In genomic region chr14:46988312-46988711, GRCh38 we compare ENCODE assay signal across 33 cellular contexts.
"Had no signal": no experiment of that assay in that cellular context is flagged by ENCODE, and none has a peak within 500 bp of the region (broad histone marks: within the 10 kb centered on the region; RNA-seq: fewer than 3 reads in every experiment).

No MANE protein-coding gene starts in this region.

- H3K9me3 Mint-ChIP-seq: activated B cell treated with CpG ODN at 0.5 μM for 24 hours; activated naive CD4-positive, alpha-beta T cell treated with anti-CD3 and anti-CD28 coated beads, Interleukin-2, amount 50 U/mL, for 24 hours; activated naive CD8-positive, alpha-beta T cell treated with anti-CD3 and anti-CD28 coated beads, Interleukin-2, amount 50 U/mL, for 24 hours; activated T-helper 1 cell treated with anti-CD3 and anti-CD28 coated beads, Interleukin-12 subunit alpha, Interleukin-12 subunit beta, Interleukin-2, Interleukin-4 antibody, amounts not matched to agents 30 ng/mL and 10 ng/mL and 1 ng/mL, durations not matched to agents 14 hours and 24 hours and 36 hours had no signal

- H3K27ac Mint-ChIP-seq: activated B cell treated with CpG ODN at 0.5 μM for 24 hours; activated CD8-positive, alpha-beta T cell treated with anti-CD3 and anti-CD28 coated beads for 36 hours; activated naive CD4-positive, alpha-beta T cell treated with anti-CD3 and anti-CD28 coated beads for 36 hours; activated naive CD4-positive, alpha-beta T cell treated with anti-CD3 and anti-CD28 coated beads, Interleukin-2, amount 50 U/mL, for 24 hours; activated naive CD8-positive, alpha-beta T cell treated with anti-CD3 and anti-CD28 coated beads for 36 hours; activated naive CD8-positive, alpha-beta T cell treated with anti-CD3 and anti-CD28 coated beads, Interleukin-2, amount 50 U/mL, for 24 hours; activated T-helper 1 cell treated with anti-CD3 and anti-CD28 coated beads, Interleukin-12 subunit alpha, Interleukin-12 subunit beta, Interleukin-2, Interleukin-4 antibody, amounts not matched to agents 30 ng/mL and 10 ng/mL and 1 ng/mL, durations not matched to agents 14 hours and 24 hours and 36 hours; activated T-helper 2 cell treated with anti-CD3 and anti-CD28 coated beads, Interferon-gamma antibody, Interleukin-2, Interleukin-4, amounts not matched to agents 10 μg/mL and 5 μg/mL and 100 μg/mL, durations not matched to agents 14 hours and 24 hours and 36 hours; effector memory CD8-positive, alpha-beta T cell; T-helper 2 cell treated with Interferon-gamma antibody and Interleukin-4, amounts not matched to agents 5 μg/mL and 100 μg/mL, for 36 hours had no signal

- H3K9me3 ChIP-seq: adrenal gland, body of pancreas, esophagus muscularis mucosa, gastrocnemius medialis had no signal

- H3K27me3 Mint-ChIP-seq: activated B cell treated with CpG ODN at 0.5 μM for 24 hours; activated CD8-positive, alpha-beta T cell treated with anti-CD3 and anti-CD28 coated beads for 36 hours; activated naive CD4-positive, alpha-beta T cell treated with anti-CD3 and anti-CD28 coated beads, Interleukin-2, amount 50 U/mL, for 24 hours; activated naive CD8-positive, alpha-beta T cell treated with anti-CD3 and anti-CD28 coated beads for 36 hours; activated naive CD8-positive, alpha-beta T cell treated with anti-CD3 and anti-CD28 coated beads, Interleukin-2, amount 50 U/mL, for 24 hours; effector memory CD8-positive, alpha-beta T cell had no signal

- H3K4me3 ChIP-seq: adrenal gland, body of pancreas, esophagus muscularis mucosa, gastrocnemius medialis, heart right ventricle, hepatocyte had no signal

- H3K4me2 ChIP-seq: hepatocyte had no signal

- H3K36me3 ChIP-seq: adrenal gland, esophagus muscularis mucosa, gastrocnemius medialis, heart right ventricle, WERI-Rb-1 had no signal

- H3K36me3 Mint-ChIP-seq: activated naive CD4-positive, alpha-beta T cell treated with anti-CD3 and anti-CD28 coated beads, Interleukin-2, amount 50 U/mL, for 24 hours; activated naive CD8-positive, alpha-beta T cell treated with anti-CD3 and anti-CD28 coated beads for 36 hours had no signal

- H3K4me3 Mint-ChIP-seq: activated B cell treated with CpG ODN at 0.5 μM for 24 hours; activated CD8-positive, alpha-beta T cell treated with anti-CD3 and anti-CD28 coated beads for 36 hours; activated naive CD4-positive, alpha-beta T cell treated with anti-CD3 and anti-CD28 coated beads for 36 hours; activated naive CD4-positive, alpha-beta T cell treated with anti-CD3 and anti-CD28 coated beads, Interleukin-2, amount 50 U/mL, for 24 hours; activated naive CD8-positive, alpha-beta T cell treated with anti-CD3 and anti-CD28 coated beads for 36 hours; activated naive CD8-positive, alpha-beta T cell treated with anti-CD3 and anti-CD28 coated beads, Interleukin-2, amount 50 U/mL, for 24 hours; activated T-helper 1 cell treated with anti-CD3 and anti-CD28 coated beads, Interleukin-12 subunit alpha, Interleukin-12 subunit beta, Interleukin-2, Interleukin-4 antibody, amounts not matched to agents 30 ng/mL and 10 ng/mL and 1 ng/mL, durations not matched to agents 14 hours and 24 hours and 36 hours; effector memory CD8-positive, alpha-beta T cell; T-helper 2 cell treated with Interferon-gamma antibody and Interleukin-4, amounts not matched to agents 5 μg/mL and 100 μg/mL, for 36 hours had no signal

- H3K4me1 ChIP-seq: adrenal gland, body of pancreas, esophagus muscularis mucosa, foreskin keratinocyte, gastrocnemius medialis, heart right ventricle had no signal

- H3K79me2 ChIP-seq: hepatocyte had no signal

- H3K27ac ChIP-seq: adrenal gland, body of pancreas, esophagus muscularis mucosa, foreskin keratinocyte, gastrocnemius medialis, heart right ventricle, hepatocyte, WERI-Rb-1 had no signal

- H3K27me3 ChIP-seq: adrenal gland, body of pancreas, esophagus muscularis mucosa, foreskin keratinocyte, gastrocnemius medialis, heart right ventricle, hepatocyte had no signal

- ATAC-seq: activated CD4-positive, CD25-positive, alpha-beta regulatory T cell treated with anti-CD3 and anti-CD28 coated beads, Interleukin-2, amount 50 U/mL, for 24 hours; activated CD8-positive, alpha-beta T cell treated with anti-CD3 and anti-CD28 coated beads for 36 hours; activated naive CD8-positive, alpha-beta T cell treated with anti-CD3 and anti-CD28 coated beads, Interleukin-2, amount 50 U/mL, for 24 hours; body of pancreas; effector memory CD8-positive, alpha-beta T cell; foreskin keratinocyte; gastrocnemius medialis; heart right ventricle had no signal

- H3K4me1 Mint-ChIP-seq: activated B cell treated with CpG ODN at 0.5 μM for 24 hours; activated naive CD4-positive, alpha-beta T cell treated with anti-CD3 and anti-CD28 coated beads, Interleukin-2, amount 50 U/mL, for 24 hours; activated naive CD8-positive, alpha-beta T cell treated with anti-CD3 and anti-CD28 coated beads for 36 hours; activated naive CD8-positive, alpha-beta T cell treated with anti-CD3 and anti-CD28 coated beads, Interleukin-2, amount 50 U/mL, for 24 hours had no signal

- DNase-seq: activated B cell treated with CpG ODN at 0.5 μM for 24 hours; activated CD4-positive, alpha-beta T cell treated with anti-CD3 and anti-CD28 coated beads for 48 hours; activated CD4-positive, alpha-beta T cell treated with anti-CD3 and anti-CD28 coated beads, Interleukin-2, amount 50 U/mL, for 1 hour; activated CD4-positive, alpha-beta T cell treated with anti-CD3 and anti-CD28 coated beads, Interleukin-2, amount 50 U/mL, for 48 hours; activated CD8-positive, alpha-beta memory T cell treated with anti-CD3 and anti-CD28 coated beads for 24 hours; activated CD8-positive, alpha-beta T cell treated with anti-CD3 and anti-CD28 coated beads for 36 hours; activated effector memory CD4-positive, alpha-beta T cell treated with anti-CD3 and anti-CD28 coated beads, Interleukin-2, amount 50 U/mL, for 16 hours; activated naive CD4-positive, alpha-beta T cell treated with anti-CD3 and anti-CD28 coated beads for 36 hours; activated naive CD8-positive, alpha-beta T cell treated with anti-CD3 and anti-CD28 coated beads for 36 hours; activated naive CD8-positive, alpha-beta T cell treated with anti-CD3 and anti-CD28 coated beads, Interleukin-2, amount 50 U/mL, for 24 hours; activated T-cell treated with anti-CD3 and anti-CD28 coated beads, Interleukin-2, amount 50 U/mL, for 48 hours; adrenal gland; amygdala; aorta; body of pancreas; caudate nucleus; cortex of kidney; dermis blood vessel endothelial cell; effector CD4-positive, alpha-beta T cell; effector memory CD8-positive, alpha-beta T cell; erythroblast; foreskin keratinocyte; gastrocnemius medialis; heart right ventricle; T1000; WERI-Rb-1 had no signal

- H2AFZ ChIP-seq: hepatocyte had no signal
